In the genomic region with DNA sequence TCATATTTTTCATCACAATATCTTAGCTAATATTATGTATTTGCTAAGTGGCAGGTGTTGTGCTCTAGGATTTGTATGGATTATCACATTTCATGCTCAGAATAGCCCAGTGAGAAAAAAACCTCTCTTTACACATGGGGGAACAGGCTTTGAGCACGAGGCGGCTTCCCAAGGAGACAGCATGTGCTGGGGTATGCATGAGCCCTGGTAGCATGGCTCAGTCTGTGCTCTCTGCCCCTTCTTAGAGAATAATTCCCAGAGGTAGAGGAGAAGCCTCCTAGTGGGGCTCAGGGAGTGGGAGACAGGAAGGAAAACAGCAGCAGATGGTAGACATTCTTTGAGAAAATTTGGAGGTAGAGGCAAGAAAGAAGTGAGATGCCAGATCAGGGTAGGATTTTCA, we compare ENCODE assay signal across 18 cellular contexts.
"Had no signal": no experiment of that assay in that cellular context is flagged by ENCODE, and none has a peak within 500 bp of the region (broad histone marks: within the 10 kb centered on the region; RNA-seq: fewer than 3 reads in every experiment).

No MANE protein-coding gene starts in this region.

- DNase-seq: dorsolateral prefrontal cortex; effector CD8-positive, alpha-beta T cell; foreskin melanocyte; head of caudate nucleus; hippocampal formation; left colon; mesendoderm; naive B cell; spleen; stimulated activated CD4-positive, alpha-beta T cell treated with anti-CD3 and anti-CD28 coated beads, Interleukin-15, amount 100 ng/mL, for 24 hours; stimulated activated CD4-positive, alpha-beta T cell treated with anti-CD3 and anti-CD28 coated beads, Interleukin-1b, Interleukin-23, amount 100 ng/mL, for 48 hours; stimulated activated CD4-positive, alpha-beta T cell treated with anti-CD3 and anti-CD28 coated beads, Interleukin-4, amount 100 ng/mL, for 24 hours; stimulated activated naive B cell treated with anti-CD40 and anti-IgM and Interleukin-4, amounts not matched to agents 10 μg/mL and 1 μg/mL and 100 μg/mL, for 72 hours; stimulated activated naive CD8-positive, alpha-beta T cell treated with anti-CD3 and anti-CD28 coated beads, Interleukin-15, amount 100 ng/mL, for 72 hours; testis; upper lobe of right lung had no signal

- H3K9me3 Mint-ChIP-seq: stimulated activated naive B cell treated with anti-CD40 and anti-IgM and Interleukin-4, amounts not matched to agents 10 μg/mL and 1 μg/mL and 100 μg/mL, for 72 hours; stimulated activated naive CD8-positive, alpha-beta T cell treated with anti-CD3 and anti-CD28 coated beads, Interleukin-15, amount 100 ng/mL, for 72 hours had no signal

- H3K27ac Mint-ChIP-seq: nephron; stimulated activated naive B cell treated with anti-CD40 and anti-IgM and Interleukin-4, amounts not matched to agents 10 μg/mL and 1 μg/mL and 100 μg/mL, for 72 hours had no signal

- H3K27me3 Mint-ChIP-seq: naive B cell; stimulated activated naive B cell treated with anti-CD40 and anti-IgM and Interleukin-4, amounts not matched to agents 10 μg/mL and 1 μg/mL and 100 μg/mL, for 72 hours; stimulated activated naive CD8-positive, alpha-beta T cell treated with anti-CD3 and anti-CD28 coated beads, Interleukin-15, amount 100 ng/mL, for 72 hours had no signal

- H3K4me3 Mint-ChIP-seq: nephron; stimulated activated naive B cell treated with anti-CD40 and anti-IgM and Interleukin-4, amounts not matched to agents 10 μg/mL and 1 μg/mL and 100 μg/mL, for 72 hours; stimulated activated naive CD8-positive, alpha-beta T cell treated with anti-CD3 and anti-CD28 coated beads, Interleukin-15, amount 100 ng/mL, for 72 hours had no signal

- ATAC-seq: sciatic nerve; stimulated activated naive B cell treated with anti-CD40 and anti-IgM and Interleukin-4, amounts not matched to agents 10 μg/mL and 1 μg/mL and 100 μg/mL, for 72 hours; stimulated activated naive CD8-positive, alpha-beta T cell treated with anti-CD3 and anti-CD28 coated beads, Interleukin-15, amount 100 ng/mL, for 72 hours; upper lobe of right lung had no signal
